8 cellular contexts compared by ENCODE assay signal in genomic region chr3:128052831-128053419, GRCh38. TPM values are rescaled to one million over a fixed set of nuclear protein-coding genes. Genes with fewer than 3 reads are reported as not detected.
DNase-seq lines count a peak whose midpoint lies in the region; ATAC-seq and TF ChIP-seq lines count a peak whose summit lies in the region.

No MANE protein-coding gene starts in this region.

- H3K4me1 Mint-ChIP-seq in activated T-cell treated with anti-CD3 and anti-CD28 coated beads, Interleukin-2, amount 50 U/mL, for 24 hours (ENCODE audit: low read depth), result peaks cover 41% of the 10 kb centered on the region
- H3K4me1 Mint-ChIP-seq in activated CD4-positive, alpha-beta memory T cell treated with anti-CD3 and anti-CD28 coated beads for 36 hours (ENCODE audit: low read depth), result peaks cover 36% of the 10 kb centered on the region

- CTCF ChIA-PET in activated CD4-positive, alpha-beta memory T cell treated with anti-CD3 and anti-CD28 coated beads for 36 hours (lab: Charles Lee), result interaction anchor here (1.3 to 1.6 kb wide), 3 partner anchors 23 to 80 kb away, joined by 3 to 6 read pairs (median 4); no protein-coding TSS in a partner anchor

- peak overlapping the region; percentile 97 for H3K9ac ChIP-seq in skeletal muscle satellite cell (ENCODE audit: low read depth, low read length)

- H3K27ac ChIP-seq in left ventricle myocardium inferior (replicated peaks), result peak overlapping the region; percentile 96

- ATAC-seq in GM19463 (IDR thresholded peaks at IDR 0.05; ENCODE audit: unreplicated experiment) (no peak), GM21723 (IDR thresholded peaks at IDR 0.05; ENCODE audit: unreplicated experiment) (no peak)
- no peak for ATAC-seq in activated CD4-positive, CD25-positive, alpha-beta regulatory T cell treated with anti-CD3 and anti-CD28 coated beads, Interleukin-2, amount 50 U/mL, for 24 hours

- H3K27me3 ChIP-seq in left ventricle myocardium inferior (ENCODE audit: low read depth) (no peaks in the 10 kb centered on the region), skeletal muscle satellite cell (ENCODE audit: control insufficient read depth, insufficient read depth, low read length) (no peaks in the 10 kb centered on the region)

- intact Hi-C loops in activated CD4-positive, alpha-beta memory T cell treated with anti-CD3 and anti-CD28 coated beads for 36 hours (cut with micrococcal nuclease), result loop anchor here (1.0 to 2.0 kb wide), 3 partner anchors 70 to 455 kb away; partner anchors contain the start of genes EEFSEC, MCM2 and RUVBL1
- intact Hi-C loops in left ventricle myocardium inferior (cut with micrococcal nuclease), result no loop called here

- H3K4me3 ChIP-seq in left ventricle myocardium inferior, result peak overlapping the region; percentile 97
- peak overlapping the region; percentile 91 for H3K4me3 ChIP-seq in skeletal muscle satellite cell (ENCODE audit: low read length)

- TF ChIP-seq CTCF in left ventricle myocardium inferior (IDR thresholded peaks at IDR 0.05; ENCODE audit: borderline replicate concordance), result no peak

- peak overlapping the region; percentile 98 for H3K27ac Mint-ChIP-seq in activated T-cell treated with anti-CD3 and anti-CD28 coated beads, Interleukin-2, amount 50 U/mL, for 24 hours
- H3K27ac Mint-ChIP-seq in activated CD4-positive, alpha-beta memory T cell treated with anti-CD3 and anti-CD28 coated beads for 36 hours, result peak overlapping the region; percentile 90

- peak overlapping the region; percentile 81 for H3K4me2 ChIP-seq in skeletal muscle satellite cell (ENCODE audit: low read length)

- H3K9me3 ChIP-seq in left ventricle myocardium inferior (replicated peaks) (no peaks in the 10 kb centered on the region), skeletal muscle satellite cell (replicated peaks; ENCODE audit: low read length) (no peaks in the 10 kb centered on the region)

- H3K36me3 ChIP-seq in left ventricle myocardium inferior, result peaks cover 32% of the 10 kb centered on the region
- H3K36me3 ChIP-seq in skeletal muscle satellite cell (ENCODE audit: insufficient read depth, low read length), result peaks cover 40% of the 10 kb centered on the region

- H3K36me3 Mint-ChIP-seq in activated T-cell treated with anti-CD3 and anti-CD28 coated beads, Interleukin-2, amount 50 U/mL, for 24 hours (ENCODE audit: low read depth), result peaks cover 60% of the 10 kb centered on the region
- H3K36me3 Mint-ChIP-seq in activated CD4-positive, alpha-beta memory T cell treated with anti-CD3 and anti-CD28 coated beads for 36 hours, result peaks cover 43% of the 10 kb centered on the region

- no peak for DNase-seq in activated T-cell treated with anti-CD3 and anti-CD28 coated beads, Interleukin-2, amount 50 U/mL, for 24 hours
- no peak for DNase-seq in activated T-cell treated with anti-CD3 and anti-CD28 coated beads for 4 hours
- no peak for DNase-seq in activated CD4-positive, alpha-beta memory T cell treated with anti-CD3 and anti-CD28 coated beads for 36 hours
- DNase-seq in left ventricle myocardium inferior, result no peak

- H3K4me1 ChIP-seq in left ventricle myocardium inferior (peaks cover 47% of the 10 kb centered on the region), skeletal muscle satellite cell (ENCODE audit: control insufficient read depth, insufficient read depth, low read length) (peaks cover 36% of the 10 kb centered on the region)

- H3K9me3 Mint-ChIP-seq in activated T-cell treated with anti-CD3 and anti-CD28 coated beads, Interleukin-2, amount 50 U/mL, for 24 hours, result no peaks in the 10 kb centered on the region
- H3K9me3 Mint-ChIP-seq in activated CD4-positive, alpha-beta memory T cell treated with anti-CD3 and anti-CD28 coated beads for 36 hours, result no peaks in the 10 kb centered on the region

- peak overlapping the region; percentile 93 for H3K4me3 Mint-ChIP-seq in activated T-cell treated with anti-CD3 and anti-CD28 coated beads, Interleukin-2, amount 50 U/mL, for 24 hours
- H3K4me3 Mint-ChIP-seq in activated CD4-positive, alpha-beta memory T cell treated with anti-CD3 and anti-CD28 coated beads for 36 hours, result peak overlapping the region; percentile 98

- H3K27me3 Mint-ChIP-seq in activated T-cell treated with anti-CD3 and anti-CD28 coated beads, Interleukin-2, amount 50 U/mL, for 24 hours, result no peaks in the 10 kb centered on the region
- no peaks in the 10 kb centered on the region for H3K27me3 Mint-ChIP-seq in activated CD4-positive, alpha-beta memory T cell treated with anti-CD3 and anti-CD28 coated beads for 36 hours

- POLR2A ChIA-PET in activated CD4-positive, alpha-beta memory T cell treated with anti-CD3 and anti-CD28 coated beads for 36 hours (lab: Charles Lee), result interaction anchor here (0.6 to 1.5 kb wide), 7 partner anchors 10 to 101 kb away, joined by 3 to 5 read pairs (median 4); partner anchors contain the start of genes EEFSEC and RUVBL1

RNA-seq across cellular contexts. Expression of gene SEC61A1, which starts 0.7 kb away (rescaled TPM):
- total RNA-seq in activated CD4-positive, alpha-beta memory T cell treated with anti-CD3 and anti-CD28 coated beads for 36 hours, result 100 to 1,000 TPM; 147 to 149 TPM
- 65.8 TPM for total RNA-seq in left ventricle myocardium inferior
- 267 and 339 TPM in 2 replicates for total RNA-seq in skeletal muscle satellite cell (2012; rRNA removed)
